In the genomic region with DNA sequence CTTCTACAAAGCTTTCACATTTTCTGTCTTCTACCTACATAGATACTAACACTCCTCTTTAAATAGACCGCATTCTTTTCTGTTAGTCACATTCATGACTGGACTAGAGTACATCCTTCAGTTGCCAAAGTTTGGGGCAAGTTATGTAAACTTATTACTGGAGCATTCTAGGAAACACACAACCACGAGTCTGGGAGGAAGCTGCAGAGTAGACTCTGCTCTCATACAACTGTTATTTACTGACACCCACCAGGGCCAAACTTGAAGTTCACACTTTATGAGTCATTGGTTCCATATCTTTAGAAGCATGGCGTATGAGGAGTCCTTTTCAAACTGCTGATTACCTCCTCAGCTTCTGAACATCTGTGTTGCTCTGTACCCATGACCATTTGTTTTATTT, we compare ENCODE assay signal across 12 cellular contexts.
DNase-seq lines count a peak whose midpoint lies in the region; ATAC-seq and TF ChIP-seq lines count a peak whose summit lies in the region.
"Had no signal": no experiment of that assay in that cellular context is flagged by ENCODE, and none has a peak within 500 bp of the region (broad histone marks: within the 10 kb centered on the region; RNA-seq: fewer than 3 reads in every experiment).

No MANE protein-coding gene starts in this region.

- peaks cover 0 to 7% of the 10 kb centered on the region in 2 donors for H3K9me3 ChIP-seq in lung (ENCODE audit: control insufficient read depth in 2 of 2, insufficient read depth in 1 of 2, low read length in 1 of 2)

- no peak for TF ChIP-seq CTCF in choroid plexus epithelial cell (conservative IDR thresholded peaks at IDR 0.05; ENCODE audit: low read depth, low read length)
- TF ChIP-seq CTCF in lung (IDR thresholded peaks at IDR 0.05; ENCODE audit: control extremely low read depth, extremely low read depth), result no peak

- ATAC-seq in lung (ENCODE audit: insufficient read depth, low FRiP score), result peak; percentile 47
- ATAC-seq in HG03432 (IDR thresholded peaks at IDR 0.05; ENCODE audit: unreplicated experiment), result no peak
- ATAC-seq: Panc1 had no signal

- H3K36me3 ChIP-seq in lung (ENCODE audit: control insufficient read depth in 2 of 2, insufficient read depth in 2 of 2, low read length in 2 of 2), result peaks cover 0 to 2% of the 10 kb centered on the region in 2 donors

- H3K27ac ChIP-seq in lung (ENCODE audit: low read depth in 1 of 2, low read length in 1 of 2), result peak overlapping the region in 1 of 2 donors; percentile 77
- H3K27ac ChIP-seq: coronary artery had no signal

- H3K4me1 ChIP-seq in lung (ENCODE audit: control insufficient read depth in 2 of 2, insufficient read depth in 2 of 2, low read length in 2 of 2), result peaks cover 0 to 12% of the 10 kb centered on the region in 2 donors

- DNase-seq in A172 (ENCODE audit: low spot score) (peak; percentile 79), Kasumi-1 (lab: John Stamatoyannopoulos, UW) (peak; percentile 28 to 33), choroid plexus epithelial cell (ENCODE audit: low read depth) (peak; percentile 99), lung (ENCODE audit: low spot score) (no peak), AML-193 (lab: John Stamatoyannopoulos, UW) (no peak), NCI-H526 (lab: John Stamatoyannopoulos, UW) (no peak), DMS79 treated with DMSO at 0.1 percent for 48 hours (lab: John Stamatoyannopoulos, UW) (no peak)
- DNase-seq: activated CD4-positive, alpha-beta memory T cell treated with anti-CD3 and anti-CD28 coated beads for 36 hours; Karpas-422 had no signal

- WGBS in lung, 2 donors, result 52 to 55% methylated on average over 3 of the region's 3 CpGs

- H3K4me3 ChIP-seq in choroid plexus epithelial cell (ENCODE audit: low read depth, low read length), result no peak overlapping the region
- no peak overlapping the region for H3K4me3 ChIP-seq in lung
- H3K4me3 ChIP-seq: coronary artery had no signal

- H3K27me3 ChIP-seq in lung (ENCODE audit: control insufficient read depth, insufficient read depth), result no peaks in the 10 kb centered on the region

Comparison
In these comparisons a context has a peak if more than half of its experiments do, and no peak if none do; other contexts are left out.
1. DNase-seq: peak in A172 (single experiment), Kasumi-1 (2 of 2) and choroid plexus epithelial cell (single experiment); none in lung (single experiment), AML-193 (0 of 2), NCI-H526 (0 of 2) and DMS79 treated with DMSO at 0.1 percent for 48 hours (single experiment).